In genomic region chr1:223123238-223123976, GRCh38 we compare ENCODE assay signal across 8 cellular contexts.
DNase-seq lines count a peak whose midpoint lies in the region; ATAC-seq lines count a peak whose summit lies in the region.

No MANE protein-coding gene starts in this region.

- peaks cover 7% of the 10 kb centered on the region for H3K4me1 Mint-ChIP-seq in memory B cell

- ATAC-seq in GM19023 (IDR thresholded peaks at IDR 0.05; ENCODE audit: unreplicated experiment) (peak; percentile 89), HG03159 (IDR thresholded peaks at IDR 0.05; ENCODE audit: unreplicated experiment) (peak; percentile 97), memory B cell (ENCODE audit: low read depth) (peak; percentile 97)

- peak overlapping the region; percentile 74 for H3K4me3 Mint-ChIP-seq in memory B cell

- no peaks in the 10 kb centered on the region for H3K9me3 Mint-ChIP-seq in memory B cell

- H3K27me3 Mint-ChIP-seq in memory B cell, result no peaks in the 10 kb centered on the region

- no peak overlapping the region for H3K27ac Mint-ChIP-seq in memory B cell

- DNase-seq in Ammon's horn (ENCODE audit: low spot score) (peak; percentile 70), NCI-H510A (lab: John Stamatoyannopoulos, UW) (peak; percentile 59), dedifferentiated amniotic fluid mesenchymal stem cell (ENCODE audit: extremely low spot score) (peak; percentile 70), memory B cell (ENCODE audit: low spot score in 2 of 2) (peak; percentile 70 to 81)
- DNase-seq in activated CD4-positive, alpha-beta T cell treated with anti-CD3 and anti-CD28 coated beads for 48 hours, result peak; percentile 81
- peak; percentile 29 to 43 for DNase-seq in stimulated activated CD8-positive, alpha-beta memory T cell treated with anti-CD3 and anti-CD28 coated beads, Interleukin-2, amount 100 ng/mL, for 1 hour (ENCODE audit: low read depth in 2 of 2)

- no peaks in the 10 kb centered on the region for H3K36me3 Mint-ChIP-seq in memory B cell

Comparison
In these comparisons a context has a peak if more than half of its experiments do, and no peak if none do; other contexts are left out.
1. Peak in every context shown above with its lines: DNase-seq and ATAC-seq.